17 cellular contexts compared by ENCODE assay signal in the genomic region with DNA sequence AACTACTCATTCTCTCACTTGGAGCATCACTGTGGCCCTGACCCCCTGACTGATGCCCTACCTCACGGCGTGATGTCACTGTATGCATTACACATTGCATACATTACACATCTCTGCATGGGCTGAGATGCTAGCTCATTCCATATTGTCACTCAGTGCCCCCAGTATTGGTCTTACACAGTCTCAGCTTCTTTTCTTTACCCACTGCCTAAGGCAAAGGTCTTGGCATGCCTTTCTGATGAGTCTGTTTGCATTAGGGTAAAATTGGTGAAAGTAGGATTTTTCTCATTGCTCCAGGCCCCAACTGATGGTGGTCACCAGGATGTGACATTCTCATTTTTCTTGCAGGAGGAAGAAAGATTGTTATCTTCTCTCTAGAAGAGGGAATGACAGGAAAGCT.
"Had no signal": no experiment of that assay in that cellular context is flagged by ENCODE, and none has a peak within 500 bp of the region (broad histone marks: within the 10 kb centered on the region; RNA-seq: fewer than 3 reads in every experiment).

No MANE protein-coding gene starts in this region.

- H3K36me3 Mint-ChIP-seq: activated naive CD4-positive, alpha-beta T cell treated with anti-CD3 and anti-CD28 coated beads, Interleukin-2, amount 10 ng/mL, durations not matched to agents 7 days and 5 days; naive B cell had no signal

- H3K79me2 ChIP-seq: hepatocyte had no signal

- H3K27me3 ChIP-seq: adrenal gland, body of pancreas, gastrocnemius medialis had no signal

- H3K4me1 Mint-ChIP-seq: activated CD4-positive, alpha-beta T cell treated with anti-CD3 and anti-CD28 coated beads, Interleukin-2, amount 10 ng/mL, durations not matched to agents 7 days and 5 days; activated naive CD4-positive, alpha-beta T cell treated with anti-CD3 and anti-CD28 coated beads, Interleukin-2, amount 10 ng/mL, durations not matched to agents 7 days and 5 days; activated T-helper 17 cell treated with anti-CD3 and anti-CD28 coated beads, Interleukin-2, amount 50 U/mL, for 72 hours; naive B cell had no signal

- H3K4me3 Mint-ChIP-seq: activated CD4-positive, alpha-beta T cell treated with anti-CD3 and anti-CD28 coated beads, Interleukin-2, amount 10 ng/mL, durations not matched to agents 7 days and 5 days; activated naive CD4-positive, alpha-beta T cell treated with anti-CD3 and anti-CD28 coated beads, Interleukin-2, amount 10 ng/mL, durations not matched to agents 7 days and 5 days; activated T-helper 17 cell treated with anti-CD3 and anti-CD28 coated beads, Interleukin-2, amount 50 U/mL, for 72 hours; naive B cell; T-helper 1 cell treated with Interleukin-12 subunit alpha and Interleukin-12 subunit beta and Interleukin-4 antibody, amounts not matched to agents 30 μg/mL and 1 μg/mL, for 36 hours had no signal

- H3K4me3 ChIP-seq: adrenal gland, body of pancreas, coronary artery, gastrocnemius medialis, hepatocyte, tibial artery had no signal

- H3K36me3 ChIP-seq: adrenal gland, gastrocnemius medialis, tibial artery had no signal

- H2AFZ ChIP-seq: hepatocyte had no signal

- H3K9me3 Mint-ChIP-seq: activated CD4-positive, alpha-beta T cell treated with anti-CD3 and anti-CD28 coated beads, Interleukin-2, amount 10 ng/mL, durations not matched to agents 7 days and 5 days; T-helper 1 cell treated with Interleukin-12 subunit alpha and Interleukin-12 subunit beta and Interleukin-4 antibody, amounts not matched to agents 30 μg/mL and 1 μg/mL, for 36 hours had no signal

- DNase-seq: activated CD4-positive, alpha-beta T cell treated with anti-CD3 and anti-CD28 coated beads, Interleukin-2, amount 10 ng/mL, durations not matched to agents 7 days and 5 days; activated CD4-positive, CD25-positive, alpha-beta regulatory T cell; activated naive CD4-positive, alpha-beta T cell treated with anti-CD3 and anti-CD28 coated beads, Interleukin-2, amount 10 ng/mL, durations not matched to agents 7 days and 5 days; activated T-cell treated with anti-CD3 and anti-CD28 coated beads for 4 hours; adrenal gland; body of pancreas; central memory CD4-positive, alpha-beta T cell; effector CD4-positive, alpha-beta T cell; gastrocnemius medialis; kidney glomerular epithelial cell; naive B cell; retina; tibial artery had no signal

- ATAC-seq: activated T-helper 17 cell treated with anti-CD3 and anti-CD28 coated beads, Interleukin-2, amount 50 U/mL, for 72 hours; body of pancreas; gastrocnemius medialis had no signal

- H3K9me3 ChIP-seq: adrenal gland, body of pancreas, gastrocnemius medialis, tibial artery had no signal

- H3K27ac ChIP-seq: adrenal gland, body of pancreas, coronary artery, gastrocnemius medialis, hepatocyte, tibial artery had no signal

- H3K4me2 ChIP-seq: hepatocyte had no signal

- H3K27ac Mint-ChIP-seq: activated CD4-positive, alpha-beta T cell treated with anti-CD3 and anti-CD28 coated beads, Interleukin-2, amount 10 ng/mL, durations not matched to agents 7 days and 5 days; activated naive CD4-positive, alpha-beta T cell treated with anti-CD3 and anti-CD28 coated beads, Interleukin-2, amount 10 ng/mL, durations not matched to agents 7 days and 5 days; activated T-helper 17 cell treated with anti-CD3 and anti-CD28 coated beads, Interleukin-2, amount 50 U/mL, for 72 hours; naive B cell; T-helper 1 cell treated with Interleukin-12 subunit alpha and Interleukin-12 subunit beta and Interleukin-4 antibody, amounts not matched to agents 30 μg/mL and 1 μg/mL, for 36 hours had no signal

- H3K27me3 Mint-ChIP-seq: activated CD4-positive, alpha-beta T cell treated with anti-CD3 and anti-CD28 coated beads, Interleukin-2, amount 10 ng/mL, durations not matched to agents 7 days and 5 days; activated naive CD4-positive, alpha-beta T cell treated with anti-CD3 and anti-CD28 coated beads, Interleukin-2, amount 10 ng/mL, durations not matched to agents 7 days and 5 days; activated T-helper 17 cell treated with anti-CD3 and anti-CD28 coated beads, Interleukin-2, amount 50 U/mL, for 72 hours; naive B cell had no signal

- H3K4me1 ChIP-seq: adrenal gland, body of pancreas, gastrocnemius medialis, tibial artery had no signal
